In genomic region chrX:26445288-26445687, GRCh38 we compare ENCODE assay signal across 33 cellular contexts.
"Had no signal": no experiment of that assay in that cellular context is flagged by ENCODE, and none has a peak within 500 bp of the region (broad histone marks: within the 10 kb centered on the region; RNA-seq: fewer than 3 reads in every experiment).

No MANE protein-coding gene starts in this region.

- H3K27ac ChIP-seq: adrenal gland, cardiac muscle cell, VCaP had no signal

- ATAC-seq: activated CD8-positive, alpha-beta T cell treated with anti-CD3 and anti-CD28 coated beads for 36 hours; activated naive CD4-positive, alpha-beta T cell treated with anti-CD3 and anti-CD28 coated beads, Interleukin-2, amount 50 U/mL, for 72 hours; activated T-cell treated with anti-CD3 and anti-CD28 coated beads, Interleukin-2, amount 50 U/mL, for 4 hours; activated T-cell treated with anti-CD3 and anti-CD28 coated beads, Interleukin-2, amount 50 U/mL, for 72 hours; activated T-helper 17 cell treated with anti-CD3 and anti-CD28 coated beads, Interleukin-2, amount 50 U/mL, for 72 hours had no signal

- DNase-seq: activated B cell treated with CpG ODN at 0.5 μM for 24 hours; activated CD4-positive, alpha-beta memory T cell treated with anti-CD3 and anti-CD28 coated beads for 36 hours; activated CD4-positive, alpha-beta T cell treated with anti-CD3 and anti-CD28 coated beads for 4 hours; activated CD4-positive, alpha-beta T cell treated with anti-CD3 and anti-CD28 coated beads, Interleukin-2, amount 10 ng/mL, durations not matched to agents 24 days and 14 days; activated CD4-positive, alpha-beta T cell treated with anti-CD3 and anti-CD28 coated beads, Interleukin-2, amount 50 U/mL, for 1 hour; activated CD4-positive, alpha-beta T cell treated with anti-CD3 and anti-CD28 coated beads, Interleukin-2, amount 50 U/mL, for 4 hours; activated CD4-positive, CD25-positive, alpha-beta regulatory T cell treated with anti-CD3 and anti-CD28 coated beads, Interleukin-2, amount 50 U/mL, for 72 hours; activated CD8-positive, alpha-beta memory T cell treated with anti-CD3 and anti-CD28 coated beads, Interleukin-2, amount 50 U/mL, for 4 hours; activated CD8-positive, alpha-beta T cell treated with anti-CD3 and anti-CD28 coated beads for 36 hours; activated effector memory CD4-positive, alpha-beta T cell treated with anti-CD3 and anti-CD28 coated beads, Interleukin-2, amount 50 U/mL, for 16 hours; activated gamma-delta T cell treated with Interleukin-2 at 50 U/mL for 16 hours; activated naive CD4-positive, alpha-beta T cell; activated naive CD4-positive, alpha-beta T cell treated with anti-CD3 and anti-CD28 coated beads for 36 hours; activated naive CD4-positive, alpha-beta T cell treated with anti-CD3 and anti-CD28 coated beads, Interleukin-2, amount 50 U/mL, for 16 hours; activated naive CD8-positive, alpha-beta T cell treated with anti-CD3 and anti-CD28 coated beads for 36 hours; activated T-cell treated with anti-CD3 and anti-CD28 coated beads for 4 hours; activated T-cell treated with anti-CD3 and anti-CD28 coated beads, Interleukin-2, amount 50 U/mL, for 1 hour; activated T-cell treated with anti-CD3 and anti-CD28 coated beads, Interleukin-2, amount 50 U/mL, for 4 hours; activated T-cell treated with anti-CD3 and anti-CD28 coated beads, Interleukin-2, amount 50 U/mL, for 72 hours; adrenal gland; amniotic stem cell; aorta; caudate nucleus; cerebellar nuclear complex; T-helper 1 cell; T-helper 2 cell; T-helper 9 cell had no signal

- H3K27me3 ChIP-seq: cardiac muscle cell had no signal

- H3K4me1 ChIP-seq: adrenal gland had no signal

- H3K9me3 ChIP-seq: adrenal gland had no signal

- FAIRE-seq: bronchial epithelial cell, TTC549 had no signal

- H3K36me3 ChIP-seq: adrenal gland, cardiac muscle cell had no signal

- H3K4me3 ChIP-seq: adrenal gland, cardiac muscle cell had no signal
